In genomic region chr15:40789119-40789518, GRCh38 we compare ENCODE assay signal across 21 cellular contexts. TPM values are rescaled to one million over a fixed set of nuclear protein-coding genes. Genes with fewer than 3 reads are reported as not detected.
DNase-seq lines count a peak whose midpoint lies in the region; ATAC-seq and TF ChIP-seq lines count a peak whose summit lies in the region.
"Had no signal": no experiment of that assay in that cellular context is flagged by ENCODE, and none has a peak within 500 bp of the region (broad histone marks: within the 10 kb centered on the region; RNA-seq: fewer than 3 reads in every experiment).

No MANE protein-coding gene starts in this region.

- H3K9me3 ChIP-seq in prostate gland, result no peaks in the 10 kb centered on the region
- H3K9me3 ChIP-seq: left ventricle myocardium inferior had no signal

- intact Hi-C loops in prostate gland (cut with DNase I), result no loop called here

- peaks cover 12% of the 10 kb centered on the region; the same call in 2 of the 3 replicates for H3K36me3 Mint-ChIP-seq in GM23338 (ENCODE audit: low read depth)
- H3K36me3 Mint-ChIP-seq in naive thymus-derived CD8-positive, alpha-beta T cell, result peaks cover 0 to 31% (median 4%) of the 10 kb centered on the region in 3 donors

- TF ChIP-seq POLR2A in prostate gland (IDR thresholded peaks at IDR 0.05), result no peak

- H3K27me3 ChIP-seq in GM23338 (ENCODE audit: insufficient read depth) (no peaks in the 10 kb centered on the region), prostate gland (replicated peaks; ENCODE audit: insufficient read depth) (no peaks in the 10 kb centered on the region)
- H3K27me3 ChIP-seq: foreskin keratinocyte had no signal

- H3K4me3 ChIP-seq in GM23338, result no peak overlapping the region
- no peak overlapping the region for H3K4me3 ChIP-seq in prostate gland
- H3K4me3 ChIP-seq: left ventricle myocardium inferior had no signal

- H3K79me2 ChIP-seq in GM23338 (replicated peaks; ENCODE audit: insufficient read depth), result peaks cover 33% of the 10 kb centered on the region

- WGBS in prostate gland, result 74% methylated on average over 5 of the region's 5 CpGs

- no peaks in the 10 kb centered on the region for H3K9me3 Mint-ChIP-seq in GM23338
- H3K9me3 Mint-ChIP-seq in naive thymus-derived CD8-positive, alpha-beta T cell, result no peaks in the 10 kb centered on the region
- H3K9me3 Mint-ChIP-seq: activated CD4-positive, alpha-beta memory T cell treated with anti-CD3 and anti-CD28 coated beads for 36 hours; activated T-cell treated with anti-CD3 and anti-CD28 coated beads, Interleukin-2, amount 50 U/mL, for 4 hours had no signal

- peak overlapping the region; percentile 3; the same call in 1 of the 3 replicates for H3K4me3 Mint-ChIP-seq in GM23338
- H3K4me3 Mint-ChIP-seq in naive thymus-derived CD8-positive, alpha-beta T cell, result peak overlapping the region in 2 of 10 donors; percentile 19 to 22
- H3K4me3 Mint-ChIP-seq: activated CD4-positive, alpha-beta memory T cell treated with anti-CD3 and anti-CD28 coated beads for 36 hours; activated T-cell treated with anti-CD3 and anti-CD28 coated beads, Interleukin-2, amount 50 U/mL, for 4 hours had no signal

- POLR2A ChIA-PET in naive thymus-derived CD8-positive, alpha-beta T cell (lab: Charles Lee), result interaction anchor here (0.7 to 1.1 kb wide), 2 partner anchors 82 to 94 kb away, joined by 3 to 4 read pairs; partner anchors contain the start of gene RAD51

- H2AFZ ChIP-seq in GM23338, result no peak overlapping the region

- peaks cover 13% of the 10 kb centered on the region for H3K27me3 Mint-ChIP-seq in GM23338 (ENCODE audit: insufficient read depth, low read depth, poor library complexity)
- no peaks in the 10 kb centered on the region for H3K27me3 Mint-ChIP-seq in naive thymus-derived CD8-positive, alpha-beta T cell
- H3K27me3 Mint-ChIP-seq: activated CD4-positive, alpha-beta memory T cell treated with anti-CD3 and anti-CD28 coated beads for 36 hours had no signal

- H3F3A ChIP-seq in GM23338 (replicated peaks; ENCODE audit: low read depth), result peaks cover 9% of the 10 kb centered on the region; the same call in 1 of the 2 replicates

- peak overlapping the region; percentile 49; the same call in 1 of the 2 replicates for H3K27ac Mint-ChIP-seq in GM23338
- peak overlapping the region in 3 of 10 donors; percentile 25 to 51 (median 32) for H3K27ac Mint-ChIP-seq in naive thymus-derived CD8-positive, alpha-beta T cell
- H3K27ac Mint-ChIP-seq: activated CD4-positive, alpha-beta memory T cell treated with anti-CD3 and anti-CD28 coated beads for 36 hours had no signal

- 0 out of 2 replicates have a peak, but pooled peaks cover 3% of the 10 kb centered on the region for H4K20me1 ChIP-seq in GM23338 (replicated peaks; ENCODE audit: insufficient read depth)

- ATAC-seq in GM23338, result peak; percentile 13
- no peak for ATAC-seq in naive thymus-derived CD8-positive, alpha-beta T cell
- ATAC-seq: activated T-cell treated with anti-CD3 and anti-CD28 coated beads, Interleukin-2, amount 50 U/mL, for 4 hours; foreskin keratinocyte; right cardiac atrium had no signal

- H3K4me1 Mint-ChIP-seq in GM23338, result peaks cover 60% of the 10 kb centered on the region
- H3K4me1 Mint-ChIP-seq in naive thymus-derived CD8-positive, alpha-beta T cell, result peaks cover 14 to 31% (median 27%) of the 10 kb centered on the region in 4 donors

- no peaks in the 10 kb centered on the region for H3K36me3 ChIP-seq in GM23338 (ENCODE audit: insufficient read depth)
- H3K36me3 ChIP-seq in prostate gland, result no peaks in the 10 kb centered on the region

- no peaks in the 10 kb centered on the region for H3K9me2 ChIP-seq in GM23338 (ENCODE audit: insufficient read depth)

- peak overlapping the region; percentile 61 for H3K4me2 ChIP-seq in GM23338

- H3K4me1 ChIP-seq in GM23338 (ENCODE audit: insufficient read depth) (peaks cover 48% of the 10 kb centered on the region), prostate gland (replicated peaks) (peaks cover 22% of the 10 kb centered on the region)

- DNase-seq in GM23338 (ENCODE audit: low spot score) (peak; percentile 28), left kidney (ENCODE audit: low read depth, low spot score) (peak; percentile 45), prostate gland (ENCODE audit: low spot score) (no peak), SKM-1 (lab: John Stamatoyannopoulos, UW; ENCODE audit: unreplicated experiment) (no peak), retina (no peak), NOMO-1 treated with DMSO at 0.1 percent for 48 hours (lab: John Stamatoyannopoulos, UW; ENCODE audit: unreplicated experiment) (no peak)
- DNase-seq in naive thymus-derived CD8-positive, alpha-beta T cell, result no peak
- DNase-seq: activated CD4-positive, alpha-beta memory T cell treated with anti-CD3 and anti-CD28 coated beads for 36 hours; activated T-cell treated with anti-CD3 and anti-CD28 coated beads, Interleukin-2, amount 50 U/mL, for 4 hours; foreskin keratinocyte; GDM1; H7; Kasumi-1; left ventricle myocardium inferior; NCI-H1436; NCI-H345; right cardiac atrium; T1000 had no signal

- H3K27ac ChIP-seq in GM23338 (ENCODE audit: low read depth) (0 out of 2 replicates have a peak overlapping the region, but pooled peaks have one; percentile 72), VCaP (peak overlapping the region; percentile 95), prostate gland (peak overlapping the region; percentile 22 to 60)
- H3K27ac ChIP-seq: foreskin keratinocyte, left ventricle myocardium inferior had no signal

- TF ChIP-seq CTCF in GM23338 (conservative IDR thresholded peaks at IDR 0.05; ENCODE audit: low read depth in 2 of 2) (no peak), VCaP (conservative IDR thresholded peaks at IDR 0.05) (no peak), prostate gland (IDR thresholded peaks at IDR 0.05) (no peak)

TF ChIP-seq in GM23338, 12 proteins besides CTCF, POLR2A, EP300 and RAD21:
- no peak for TF ChIP-seq REST (IDR thresholded peaks at IDR 0.05; ENCODE audit: unreplicated experiment)
- TF ChIP-seq STAT1 (IDR thresholded peaks at IDR 0.05; ENCODE audit: unreplicated experiment), result no peak

RNA-seq across cellular contexts. Expression of gene ZFYVE19, which starts 17.8 kb away (rescaled TPM):
- 22.7 and 23.5 TPM in 2 replicates for total RNA-seq in GM23338 (2014; rRNA removed; shearing (Covaris generic))
- 8.5 and 9.8 TPM in 2 replicates for polyA plus RNA-seq in GM23338 (2016; fragmentation: Nextera tagmentation; extraction: Ambion mirVana)
- total RNA-seq in prostate gland, result 10 to 100 TPM; 39.8 to 43.3 TPM
- total RNA-seq in naive thymus-derived CD8-positive, alpha-beta T cell, result 10 to 100 TPM; 28.9 to 33.8 TPM
- 10 to 100 TPM; 13.2 to 15.5 (median 13.8) TPM for polyA plus RNA-seq in naive thymus-derived CD8-positive, alpha-beta T cell

RNA-seq across cellular contexts. Expression of gene DNAJC17, which starts 18.2 kb away (rescaled TPM):
- total RNA-seq in GM23338 (2014; rRNA removed; shearing (Covaris generic)), result 23.0 and 35.0 TPM in 2 replicates
- polyA plus RNA-seq in GM23338 (2016; fragmentation: Nextera tagmentation; extraction: Ambion mirVana), result 77.6 and 81.6 TPM in 2 replicates
- total RNA-seq in prostate gland, result 10 to 100 TPM; 29.2 to 29.6 TPM
- total RNA-seq in naive thymus-derived CD8-positive, alpha-beta T cell, result 10 to 100 TPM; 37.6 to 38.4 TPM
- polyA plus RNA-seq in naive thymus-derived CD8-positive, alpha-beta T cell, result 10 to 100 TPM; 17.5 to 37.5 (median 31.3) TPM

RNA-seq across cellular contexts. Expression of gene C15orf62, which starts 19.3 kb away (rescaled TPM):
- 0.08 and 0.80 TPM in 2 replicates for total RNA-seq in GM23338 (2014; rRNA removed; shearing (Covaris generic))
- polyA plus RNA-seq in GM23338 (2016; fragmentation: Nextera tagmentation; extraction: Ambion mirVana), result 0.16 and 0.68 TPM in 2 replicates
- 1 to 10 TPM in 1 of 2 donors, under 1 TPM in 1; 0.51 to 1.3 TPM for total RNA-seq in prostate gland
- total RNA-seq in naive thymus-derived CD8-positive, alpha-beta T cell, result 1 to 10 TPM; 2.0 to 2.2 TPM
- under 1 TPM in 1 of 3 donors, not detected in 2; 0.40 TPM for polyA plus RNA-seq in naive thymus-derived CD8-positive, alpha-beta T cell
- total RNA-seq: temporal lobe had no signal
- polyA plus RNA-seq: neural cell had no signal

RNA-seq across cellular contexts. Expression of gene GCHFR, which starts 25.3 kb away (rescaled TPM):
- 44.2 and 45.4 TPM in 2 replicates for total RNA-seq in GM23338 (2014; rRNA removed; shearing (Covaris generic))
- polyA plus RNA-seq in GM23338 (2016; fragmentation: Nextera tagmentation; extraction: Ambion mirVana), result 38.9 and 40.2 TPM in 2 replicates
- total RNA-seq in prostate gland, result 10 to 100 TPM; 14.3 to 61.3 TPM
- total RNA-seq in naive thymus-derived CD8-positive, alpha-beta T cell, result 10 to 100 TPM; 17.8 to 19.4 TPM
- polyA plus RNA-seq in naive thymus-derived CD8-positive, alpha-beta T cell, result 10 to 100 TPM; 46.5 to 53.9 (median 50.6) TPM

RNA-seq across cellular contexts. Expression of gene RMDN3, which starts 34.1 kb away (rescaled TPM):
- 16.4 and 17.0 TPM in 2 replicates for total RNA-seq in GM23338 (2014; rRNA removed; shearing (Covaris generic))
- 13.0 and 15.6 TPM in 2 replicates for polyA plus RNA-seq in GM23338 (2016; fragmentation: Nextera tagmentation; extraction: Ambion mirVana)
- total RNA-seq in prostate gland, result 10 to 100 TPM; 28.2 to 31.9 TPM
- 10 to 100 TPM; 18.2 to 19.1 TPM for total RNA-seq in naive thymus-derived CD8-positive, alpha-beta T cell
- polyA plus RNA-seq in naive thymus-derived CD8-positive, alpha-beta T cell, result 10 to 100 TPM; 13.4 to 19.4 (median 16.8) TPM

Comparison
In these comparisons a context has a peak if more than half of its experiments do, and no peak if none do; other contexts are left out.
1. DNase-seq: peak in GM23338 (single experiment) and left kidney (single experiment); none in prostate gland (single experiment), SKM-1 (single experiment), naive thymus-derived CD8-positive, alpha-beta T cell (0 of 10), retina (single experiment) and NOMO-1 treated with DMSO at 0.1 percent for 48 hours (single experiment).
2. H3K27ac ChIP-seq: peak in every context shown above with its lines; median percentile 95 in VCaP; 72 in GM23338; 41 in prostate gland.